Comparison of ENCODE assay signal across 8 cellular contexts in the genomic region with DNA sequence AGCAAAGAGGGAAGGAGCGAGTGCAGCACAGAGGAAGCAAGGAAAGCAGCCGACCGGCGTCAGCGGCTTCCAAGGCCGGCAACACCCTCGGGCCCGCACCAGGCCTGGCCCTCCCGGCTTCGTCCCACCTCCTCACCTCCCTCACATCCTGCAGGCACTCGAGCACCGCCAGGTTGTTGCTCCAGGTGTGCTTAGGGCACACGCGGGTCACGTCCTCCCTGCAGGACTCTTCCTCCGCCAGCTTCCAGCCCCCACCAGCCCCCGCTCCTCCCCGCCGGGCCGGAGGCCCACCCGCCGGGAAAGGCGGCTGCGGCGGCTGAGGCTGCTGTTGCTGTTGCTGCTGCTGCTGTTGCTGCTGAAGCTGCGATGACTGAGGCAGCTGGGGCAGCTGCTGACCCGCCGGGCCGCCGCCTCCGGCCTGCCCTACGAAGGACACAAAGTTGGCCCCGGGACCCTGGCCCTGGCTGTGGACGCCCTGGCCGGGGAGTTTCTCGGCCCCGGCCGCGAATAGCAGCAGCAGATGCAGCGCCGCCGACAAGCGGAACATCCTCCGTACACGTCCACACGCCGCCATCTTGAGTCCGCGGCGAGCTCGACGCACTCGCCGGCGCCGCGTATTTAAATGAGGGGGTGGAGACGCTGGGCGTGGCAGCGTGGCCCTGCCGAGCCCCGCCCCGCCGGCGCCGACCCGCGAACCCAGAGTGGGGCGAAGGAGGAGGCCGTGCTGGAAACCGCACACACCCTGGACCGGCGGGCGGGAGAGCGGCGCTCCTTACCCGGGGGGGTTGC. TPM values are rescaled to one million over a fixed set of nuclear protein-coding genes. Genes with fewer than 3 reads are reported as not detected.
A peak's percentile ranks its signal among the peaks of the same experiment; 100 is the strongest.
DNase-seq lines count a peak whose midpoint lies in the region; ATAC-seq lines count a peak whose summit lies in the region.

Gene GLG1, minus strand, starts transcription at position 594 of the 789 bp plus-strand sequence. Its CDS starts 20 bp downstream, at position 574.

- peaks cover 77% of the 10 kb centered on the region for H3K4me1 ChIP-seq in CD4-positive, alpha-beta memory T cell (ENCODE audit: insufficient read depth, low read length)
- H3K4me1 ChIP-seq in mesendoderm (ENCODE audit: control insufficient read depth, low read depth, low read length) = peaks cover 6% of the 10 kb centered on the region

- CTCF ChIA-PET in CD4-positive, alpha-beta memory T cell (lab: Charles Lee; ENCODE audit: partially characterized antibody) = interaction anchor here (1.0 to 2.0 kb wide), 4 partner anchors 16 to 256 kb away, joined by 3 to 10 read pairs (median 3); no protein-coding TSS in a partner anchor

- peaks cover 48 to 76% (median 61%) of the 10 kb centered on the region in 4 donors for H3K4me1 Mint-ChIP-seq in CD4-positive, alpha-beta memory T cell
- peaks cover 42 to 44% of the 10 kb centered on the region in 2 donors for H3K4me1 Mint-ChIP-seq in effector memory CD8-positive, alpha-beta T cell (ENCODE audit: low read depth in 2 of 2)

- DNase-seq in CD4-positive, alpha-beta memory T cell = peak; percentile 89 to 92 (median 91)
- DNase-seq in NK-92 treated with Interleukin-12 subunit alpha and Interleukin-12 subunit beta, amount 100 ng/mL, for 24 hours (lab: John Stamatoyannopoulos, UW) = peak; percentile 75
- DNase-seq in activated CD8-positive, alpha-beta memory T cell treated with anti-CD3 and anti-CD28 coated beads for 48 hours (ENCODE audit: low read depth in 2 of 3, low spot score in 2 of 3) = peak; percentile 67 to 83 (median 69)
- DNase-seq in effector memory CD8-positive, alpha-beta T cell = peak; percentile 88 to 90 (median 89)
- peak; percentile 96 for DNase-seq in mesendoderm
- DNase-seq in stimulated activated CD8-positive, alpha-beta memory T cell treated with anti-CD3 and anti-CD28 coated beads, Interleukin-12 subunit alpha, Interleukin-12 subunit beta, amount 100 ng/mL, for 4 hours (ENCODE audit: low read depth) = peak; percentile 87

- H3K9me3 Mint-ChIP-seq in CD4-positive, alpha-beta memory T cell = no peaks in the 10 kb centered on the region
- no peaks in the 10 kb centered on the region for H3K9me3 Mint-ChIP-seq in effector memory CD8-positive, alpha-beta T cell

- H3K27me3 ChIP-seq in CD4-positive, alpha-beta memory T cell (ENCODE audit: insufficient read depth, low read length) = no peaks in the 10 kb centered on the region
- no peaks in the 10 kb centered on the region for H3K27me3 ChIP-seq in mesendoderm (ENCODE audit: insufficient read depth, low read length, poor library complexity)

- no peak within 1 kb of the TSS for H2AK5ac ChIP-seq in mesendoderm (ENCODE audit: low read length)

- H3K18ac ChIP-seq in mesendoderm (ENCODE audit: low read length) = peak within 1 kb of the TSS; percentile 72

- ATAC-seq in GM19452 (IDR thresholded peaks at IDR 0.05; ENCODE audit: unreplicated experiment) (peak; percentile 97), HG03575 (IDR thresholded peaks at IDR 0.05; ENCODE audit: extremely low read depth, insufficient number of reproducible peaks, low FRiP score, unreplicated experiment) (peak; percentile 61)
- peak; percentile 91 for ATAC-seq in effector memory CD8-positive, alpha-beta T cell (replicated peaks)

- H3K4me3 Mint-ChIP-seq in CD4-positive, alpha-beta memory T cell = peak within 1 kb of the TSS; percentile 89 to 99 (median 96)
- peak within 1 kb of the TSS; percentile 97 to 99 for H3K4me3 Mint-ChIP-seq in effector memory CD8-positive, alpha-beta T cell

- peak within 1 kb of the TSS; percentile 79 for H3K4me2 ChIP-seq in mesendoderm (ENCODE audit: low read length)

- peak within 1 kb of the TSS; percentile 83 for H2BK5ac ChIP-seq in mesendoderm (ENCODE audit: low read length)

- no peaks in the 10 kb centered on the region for H3K9me3 ChIP-seq in CD4-positive, alpha-beta memory T cell (ENCODE audit: control insufficient read depth in 1 of 2, low read length in 2 of 2)

- H2BK120ac ChIP-seq in mesendoderm (ENCODE audit: low read depth, low read length) = peak within 1 kb of the TSS; percentile 6

- H3K36me3 ChIP-seq in CD4-positive, alpha-beta memory T cell (ENCODE audit: insufficient read depth, low read length) = no peaks in the 10 kb centered on the region
- no peaks in the 10 kb centered on the region for H3K36me3 ChIP-seq in mesendoderm (ENCODE audit: control insufficient read depth, insufficient read depth, low read length)

- peaks cover 9 to 15% of the 10 kb centered on the region in 2 donors for H3K36me3 Mint-ChIP-seq in CD4-positive, alpha-beta memory T cell
- H3K36me3 Mint-ChIP-seq in effector memory CD8-positive, alpha-beta T cell (ENCODE audit: insufficient read depth) = peaks cover 24% of the 10 kb centered on the region

- peak within 1 kb of the TSS; percentile 52 to 91 for H3K4me3 ChIP-seq in CD4-positive, alpha-beta memory T cell (ENCODE audit: low read length in 2 of 2)
- H3K4me3 ChIP-seq in mesendoderm (ENCODE audit: low read length) = peak within 1 kb of the TSS; percentile 84

- H3K27ac Mint-ChIP-seq in CD4-positive, alpha-beta memory T cell = peak within 1 kb of the TSS; percentile 82 to 99 (median 95)
- H3K27ac Mint-ChIP-seq in effector memory CD8-positive, alpha-beta T cell = peak within 1 kb of the TSS; percentile 95 to 97

- POLR2A ChIA-PET in CD4-positive, alpha-beta memory T cell (lab: Charles Lee; ENCODE audit: partially characterized antibody) = interaction anchor here (0.6 to 3.6 kb wide), 21 partner anchors 9 to 378 kb away, joined by 3 to 34 read pairs (median 6); partner anchors contain the start of genes MLKL, RFWD3 and WDR59

- intact Hi-C loops in CD4-positive, alpha-beta memory T cell (cut with micrococcal nuclease) = loop anchor here (1.0 to 10.0 kb wide), 8 partner anchors 7 to 1016 kb away; partner anchors contain the start of genes ADAT1, GABARAPL2, PSMD7 and RFWD3

- H4K5ac ChIP-seq in mesendoderm (ENCODE audit: low read length) = no peak within 1 kb of the TSS

- H3K79me2 ChIP-seq in mesendoderm (ENCODE audit: control insufficient read depth, insufficient read depth, low read length) = peaks cover 36% of the 10 kb centered on the region

- peak within 1 kb of the TSS; percentile 73 for H3K4ac ChIP-seq in mesendoderm (ENCODE audit: low read depth, low read length)

- H3K27me3 Mint-ChIP-seq in CD4-positive, alpha-beta memory T cell = no peaks in the 10 kb centered on the region
- no peaks in the 10 kb centered on the region for H3K27me3 Mint-ChIP-seq in effector memory CD8-positive, alpha-beta T cell

- H4K8ac ChIP-seq in mesendoderm (ENCODE audit: low read depth, low read length) = no peak within 1 kb of the TSS

- peak within 1 kb of the TSS; percentile 60 for H3K23ac ChIP-seq in mesendoderm (ENCODE audit: low read length)

- WGBS in mesendoderm (ENCODE audit: extremely low coverage, insufficient coverage, low lambda C conversion rate) = no CpG with 5 or more reads among the region's 77 CpGs

- peak within 1 kb of the TSS; percentile 96 for H3K56ac ChIP-seq in mesendoderm (ENCODE audit: low read length)

- no peaks in the 10 kb centered on the region for H3K79me1 ChIP-seq in mesendoderm (ENCODE audit: low read length)

- H3K9ac ChIP-seq in mesendoderm (ENCODE audit: low read length) = peak within 1 kb of the TSS; percentile 92

- peak within 1 kb of the TSS; percentile 95 for H3K27ac ChIP-seq in CD4-positive, alpha-beta memory T cell (ENCODE audit: low read depth, low read length)
- peak within 1 kb of the TSS; percentile 99 for H3K27ac ChIP-seq in mesendoderm (ENCODE audit: low read depth, low read length)

- H2BK15ac ChIP-seq in mesendoderm (replicated peaks; ENCODE audit: low read depth) = no peak within 1 kb of the TSS

RNA-seq across cellular contexts. Expression of gene GLG1, which starts in this region (rescaled TPM):
- 100 to 1,000 TPM; 173 to 176 TPM for total RNA-seq in CD4-positive, alpha-beta memory T cell
- 100 to 1,000 TPM; 121 to 209 TPM for polyA plus RNA-seq in CD4-positive, alpha-beta memory T cell
- polyA plus RNA-seq in mesendoderm (2013, experiment 1 of 2) = 42.2 TPM
- 42.7 TPM for polyA plus RNA-seq in mesendoderm (2013, experiment 2 of 2)

Comparison
In these comparisons a context has a peak if more than half of its experiments do, and no peak if none do; other contexts are left out.
1. Peak in every context shown above with its lines: DNase-seq, ATAC-seq, H3K4me3 ChIP-seq and H3K27ac ChIP-seq.